ENCODE assay signal across 9 cellular contexts in the genomic region with DNA sequence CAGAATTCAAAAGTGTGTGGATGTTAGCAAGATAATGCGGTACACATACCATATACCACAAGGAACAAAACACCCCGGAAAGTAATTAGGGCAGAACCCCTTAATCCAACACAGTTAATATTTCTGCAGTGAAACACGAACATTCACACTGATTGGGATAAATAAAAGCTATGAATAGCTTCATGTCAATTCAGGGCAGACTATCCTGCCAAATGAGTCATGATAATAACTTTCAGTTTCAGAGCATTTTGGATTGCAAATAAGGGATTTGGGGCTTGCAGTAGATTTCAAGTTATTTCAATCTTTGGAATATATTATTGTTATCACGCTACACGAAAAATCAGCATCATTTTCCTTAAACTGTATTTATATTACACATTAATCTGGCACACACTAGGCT. TPM values are rescaled to one million over a fixed set of nuclear protein-coding genes. Genes with fewer than 3 reads are reported as not detected.
DNase-seq lines count a peak whose midpoint lies in the region; ATAC-seq and TF ChIP-seq lines count a peak whose summit lies in the region.
"Had no signal": no experiment of that assay in that cellular context is flagged by ENCODE, and none has a peak within 500 bp of the region (broad histone marks: within the 10 kb centered on the region; RNA-seq: fewer than 3 reads in every experiment).

No MANE protein-coding gene starts in this region.

- in situ Hi-C loops in HAP-1 (cut with MboI; ENCODE audit: low sequenced_read_pairs) = no loop called here

- ATAC-seq in activated naive CD8-positive, alpha-beta T cell treated with anti-CD3 and anti-CD28 coated beads, Interleukin-2, amount 10 ng/mL, durations not matched to agents 7 days and 5 days (ENCODE audit: low read depth) = no peak
- peak in 6 of 8 donors; percentile 22 to 45 (median 34) for ATAC-seq in heart right ventricle
- no peak for ATAC-seq in esophagus mucosa

- H3K4me3 ChIP-seq in heart right ventricle (peak overlapping the region in 3 of 10 donors; percentile 8 to 53 (median 12)), HAP-1 (no peak overlapping the region)

- H3K36me3 Mint-ChIP-seq in activated naive CD8-positive, alpha-beta T cell treated with anti-CD3 and anti-CD28 coated beads, Interleukin-2, amount 10 ng/mL, durations not matched to agents 7 days and 5 days = peaks cover 27% of the 10 kb centered on the region

- peak; percentile 32 for DNase-seq in HPDE6-E6E7 (ENCODE audit: extremely low spot score)
- no peak for DNase-seq in activated naive CD8-positive, alpha-beta T cell treated with anti-CD3 and anti-CD28 coated beads, Interleukin-2, amount 10 ng/mL, durations not matched to agents 7 days and 5 days
- no peak for DNase-seq in heart right ventricle
- DNase-seq in stromal cell of bone marrow (ENCODE audit: low read depth) = peak; percentile 72
- DNase-seq in HAP-1 (ENCODE audit: low spot score in 2 of 2) = no peak
- DNase-seq in activated effector memory CD4-positive, alpha-beta T cell treated with Interleukin-2 at 50 U/mL for 16 hours = no peak
- DNase-seq: activated naive CD4-positive, alpha-beta T cell treated with Interleukin-2 at 50 U/mL for 16 hours had no signal

- H3K4me1 ChIP-seq in heart right ventricle (peaks cover 16 to 99% (median 95%) of the 10 kb centered on the region in 9 donors), HAP-1 (peaks cover 10% of the 10 kb centered on the region)

- H3K27me3 Mint-ChIP-seq in activated naive CD8-positive, alpha-beta T cell treated with anti-CD3 and anti-CD28 coated beads, Interleukin-2, amount 10 ng/mL, durations not matched to agents 7 days and 5 days = no peaks in the 10 kb centered on the region
- H3K27me3 Mint-ChIP-seq: type B pancreatic cell had no signal

- peak overlapping the region in 8 of 10 donors; percentile 75 to 89 (median 80) for H3K27ac ChIP-seq in heart right ventricle

- peaks cover 0 to 13% (median 0%) of the 10 kb centered on the region in 9 donors for H3K36me3 ChIP-seq in heart right ventricle
- H3K36me3 ChIP-seq in HAP-1 (replicated peaks) = no peaks in the 10 kb centered on the region

- WGBS in heart right ventricle, 2 donors = 45 to 56% methylated on average over 5 of the region's 5 CpGs

- no peaks in the 10 kb centered on the region for H3K9me3 Mint-ChIP-seq in activated naive CD8-positive, alpha-beta T cell treated with anti-CD3 and anti-CD28 coated beads, Interleukin-2, amount 10 ng/mL, durations not matched to agents 7 days and 5 days
- H3K9me3 Mint-ChIP-seq: type B pancreatic cell had no signal

- H3K27me3 ChIP-seq in heart right ventricle (no peaks in the 10 kb centered on the region), HAP-1 (ENCODE audit: low read depth) (no peaks in the 10 kb centered on the region)

- H3K27ac Mint-ChIP-seq in activated naive CD8-positive, alpha-beta T cell treated with anti-CD3 and anti-CD28 coated beads, Interleukin-2, amount 10 ng/mL, durations not matched to agents 7 days and 5 days = peak overlapping the region; percentile 13
- H3K27ac Mint-ChIP-seq: type B pancreatic cell had no signal

- POLR2A ChIA-PET in activated naive CD8-positive, alpha-beta T cell treated with anti-CD3 and anti-CD28 coated beads, Interleukin-2, amount 10 ng/mL, durations not matched to agents 7 days and 5 days (lab: Charles Lee) = interaction anchor here (3.3 kb wide), 1 partner anchor 25 kb away, joined by 19 read pairs; a partner anchor contains a TSS

- H3K4me3 Mint-ChIP-seq in activated naive CD8-positive, alpha-beta T cell treated with anti-CD3 and anti-CD28 coated beads, Interleukin-2, amount 10 ng/mL, durations not matched to agents 7 days and 5 days = peak overlapping the region; percentile 43
- H3K4me3 Mint-ChIP-seq: type B pancreatic cell had no signal

- H3K9me3 ChIP-seq in heart right ventricle (no peaks in the 10 kb centered on the region), HAP-1 (no peaks in the 10 kb centered on the region)

- TF ChIP-seq CTCF in heart right ventricle (IDR thresholded peaks at IDR 0.05) = no peak

- intact Hi-C loops in heart right ventricle (cut with DNase I) = no loop called here

- peaks cover 67% of the 10 kb centered on the region for H3K4me1 Mint-ChIP-seq in activated naive CD8-positive, alpha-beta T cell treated with anti-CD3 and anti-CD28 coated beads, Interleukin-2, amount 10 ng/mL, durations not matched to agents 7 days and 5 days

RNA-seq across cellular contexts. Expression of a gene that starts 24.3 kb away (rescaled TPM):
- 10 to 100 TPM; 72.0 to 73.2 TPM for total RNA-seq in activated naive CD8-positive, alpha-beta T cell treated with anti-CD3 and anti-CD28 coated beads, Interleukin-2, amount 10 ng/mL, durations not matched to agents 7 days and 5 days
- total RNA-seq in heart right ventricle (10 to 100 TPM; 18.3 to 41.4 (median 29.0) TPM), esophagus mucosa (19.1 TPM)
- polyA plus RNA-seq in heart right ventricle = 10 to 100 TPM in 1 of 2 donors, 1 to 10 TPM in 1; 9.3 to 13.0 TPM

Comparison
In these comparisons a context has a peak if more than half of its experiments do, and no peak if none do; other contexts are left out.
1. DNase-seq: peak in HPDE6-E6E7 (single experiment) and stromal cell of bone marrow (single experiment); none in activated naive CD8-positive, alpha-beta T cell treated with anti-CD3 and anti-CD28 coated beads, Interleukin-2, amount 10 ng/mL, durations not matched to agents 7 days and 5 days (single experiment), heart right ventricle (0 of 2), HAP-1 (0 of 2) and activated effector memory CD4-positive, alpha-beta T cell treated with Interleukin-2 at 50 U/mL for 16 hours (single experiment).
2. ATAC-seq: peak in heart right ventricle (6 of 8); none in activated naive CD8-positive, alpha-beta T cell treated with anti-CD3 and anti-CD28 coated beads, Interleukin-2, amount 10 ng/mL, durations not matched to agents 7 days and 5 days (single experiment) and esophagus mucosa (single experiment).